8 cellular contexts compared by ENCODE assay signal in genomic region chr11:65711785-65712632, GRCh38. TPM values are rescaled to one million over a fixed set of nuclear protein-coding genes. Genes with fewer than 3 reads are reported as not detected.
A peak's percentile ranks its signal among the peaks of the same experiment; 100 is the strongest.
DNase-seq lines count a peak whose midpoint lies in the region; ATAC-seq and TF ChIP-seq lines count a peak whose summit lies in the region.

KAT5 (plus strand) TSS chr11:65712252; CDS start chr11:65712268, 16 bp downstream.

- H3K4me1 ChIP-seq in CD4-positive, CD25-positive, alpha-beta regulatory T cell (ENCODE audit: control insufficient read depth, insufficient read depth, low read length, poor library complexity, severe bottlenecking): peaks cover 19% of the 10 kb centered on the region
- peaks cover 0 to 16% (median 1%) of the 10 kb centered on the region in 4 donors for H3K4me1 ChIP-seq in right lobe of liver

- TF ChIP-seq CTCF in dorsolateral prefrontal cortex (IDR thresholded peaks at IDR 0.05 in 54 of 56, conservative IDR thresholded peaks at IDR 0.05 in 2 of 56; ENCODE audit: low read depth in 1 of 56, partially characterized antibody in 56 of 56) (peak; percentile 92 to 100 (median 99)), right lobe of liver (IDR thresholded peaks at IDR 0.05) (peak; percentile 94 to 99 (median 96))

- H3K9me3 ChIP-seq in CD4-positive, CD25-positive, alpha-beta regulatory T cell (ENCODE audit: control insufficient read depth in 2 of 2, low read length in 2 of 2): no peaks in the 10 kb centered on the region
- no peaks in the 10 kb centered on the region for H3K9me3 ChIP-seq in right lobe of liver

- H3K36me3 ChIP-seq in CD4-positive, CD25-positive, alpha-beta regulatory T cell (ENCODE audit: control insufficient read depth, insufficient read depth, low read length): peaks cover 36% of the 10 kb centered on the region
- peaks cover 2 to 37% (median 18%) of the 10 kb centered on the region in 4 donors for H3K36me3 ChIP-seq in right lobe of liver

- WGBS in right lobe of liver (ENCODE audit: insufficient coverage, low coverage, low lambda C conversion rate, missing lambda C conversion rate): 0% methylated on average over 49 of the region's 65 CpGs

- ATAC-seq in CD4-positive, CD25-positive, alpha-beta regulatory T cell (ENCODE audit: low read depth in 2 of 2): peak; percentile 85 to 86
- ATAC-seq in GM19395 (IDR thresholded peaks at IDR 0.05; ENCODE audit: unreplicated experiment) (peak; percentile 80), HG03565 (IDR thresholded peaks at IDR 0.05; ENCODE audit: unreplicated experiment) (peak; percentile 75), right lobe of liver (peak; percentile 88 to 92 (median 90))

- H3K27ac ChIP-seq in CD4-positive, CD25-positive, alpha-beta regulatory T cell (ENCODE audit: insufficient read depth, low read length, poor library complexity, severe bottlenecking): peak within 1 kb of the TSS; percentile 99
- H3K27ac ChIP-seq in dorsolateral prefrontal cortex: peak within 1 kb of the TSS; percentile 96 to 100 (median 100)
- H3K27ac ChIP-seq in right lobe of liver: peak within 1 kb of the TSS; percentile 97 to 98 (median 97)

- peak; percentile 80 for TF ChIP-seq POLR2A in right lobe of liver (IDR thresholded peaks at IDR 0.05)

- peak within 1 kb of the TSS; percentile 93 to 99 (median 97) for H3K4me3 Mint-ChIP-seq in CD4-positive, CD25-positive, alpha-beta regulatory T cell

- peaks cover 5 to 29% (median 18%) of the 10 kb centered on the region in 4 donors for H3K4me1 Mint-ChIP-seq in CD4-positive, CD25-positive, alpha-beta regulatory T cell

- H3K9me3 Mint-ChIP-seq in CD4-positive, CD25-positive, alpha-beta regulatory T cell: peaks cover 0 to 2% (median 0%) of the 10 kb centered on the region in 7 donors

- H3K27me3 ChIP-seq in CD4-positive, CD25-positive, alpha-beta regulatory T cell (ENCODE audit: control insufficient read depth, insufficient read depth, low read length): no peaks in the 10 kb centered on the region
- H3K27me3 ChIP-seq in dorsolateral prefrontal cortex: no peaks in the 10 kb centered on the region
- H3K27me3 ChIP-seq in right lobe of liver: no peaks in the 10 kb centered on the region

- peak within 1 kb of the TSS; percentile 99 to 100 (median 99) for H3K27ac Mint-ChIP-seq in CD4-positive, CD25-positive, alpha-beta regulatory T cell

- intact Hi-C loops in dorsolateral prefrontal cortex (cut with DNase I) (loop anchor here (1.0 to 10.0 kb wide), 10 partner anchors 8 to 277 kb away; partner anchors contain the start of genes AP5B1 (in 1 of the 2), CFL1 (in 1 of the 2), RELA (in 1 of the 2) and RNASEH2C (in 1 of the 2)), right lobe of liver (cut with DNase I) (loop anchor here (5.0 to 10.0 kb wide), 2 partner anchors 103 to 105 kb away; no protein-coding TSS in a partner anchor)

- H3K4me3 ChIP-seq in CD4-positive, CD25-positive, alpha-beta regulatory T cell (ENCODE audit: low read depth, low read length): peak within 1 kb of the TSS; percentile 78
- peak within 1 kb of the TSS; percentile 58 to 100 (median 84) for H3K4me3 ChIP-seq in dorsolateral prefrontal cortex
- peak within 1 kb of the TSS; percentile 62 to 73 (median 70) for H3K4me3 ChIP-seq in right lobe of liver

- peaks cover 5% of the 10 kb centered on the region for H3K27me3 Mint-ChIP-seq in CD4-positive, CD25-positive, alpha-beta regulatory T cell

- H3K36me3 Mint-ChIP-seq in CD4-positive, CD25-positive, alpha-beta regulatory T cell: peaks cover 22% of the 10 kb centered on the region

- peak; percentile 96 to 99 (median 99) for DNase-seq in CD4-positive, CD25-positive, alpha-beta regulatory T cell
- peak; percentile 98 for DNase-seq in NCI-H774 (lab: John Stamatoyannopoulos, UW)
- DNase-seq in activated CD4-positive, alpha-beta T cell treated with anti-CD3 and anti-CD28 coated beads, Interleukin-2, amount 50 U/mL, for 48 hours: peak; percentile 99
- DNase-seq in dorsolateral prefrontal cortex: peak; percentile 97 to 99 (median 98)
- peak; percentile 97 to 98 (median 98) for DNase-seq in right lobe of liver
- DNase-seq in stimulated activated CD4-positive, alpha-beta T cell treated with anti-CD3 and anti-CD28 coated beads, Interleukin-4, amount 100 ng/mL, for 4 hours: peak; percentile 95 to 97

RNA-seq across cellular contexts. Expression of gene KAT5, which starts in this region (rescaled TPM):
- total RNA-seq in CD4-positive, CD25-positive, alpha-beta regulatory T cell: 127 TPM
- 10 to 100 TPM; 45.4 to 62.7 (median 55.7) TPM for polyA plus RNA-seq in CD4-positive, CD25-positive, alpha-beta regulatory T cell
- total RNA-seq in dorsolateral prefrontal cortex: 10 to 100 TPM; 57.1 to 97.9 (median 76.4) TPM
- 10 to 100 TPM; 17.8 to 30.4 (median 24.0) TPM for total RNA-seq in right lobe of liver

Comparison
In these comparisons a context has a peak if more than half of its experiments do, and no peak if none do; other contexts are left out.
1. Peak in every context shown above with its lines: DNase-seq, ATAC-seq, H3K4me3 ChIP-seq and H3K27ac ChIP-seq.